Comparison of ENCODE assay signal across 2 cellular contexts in the genomic region with DNA sequence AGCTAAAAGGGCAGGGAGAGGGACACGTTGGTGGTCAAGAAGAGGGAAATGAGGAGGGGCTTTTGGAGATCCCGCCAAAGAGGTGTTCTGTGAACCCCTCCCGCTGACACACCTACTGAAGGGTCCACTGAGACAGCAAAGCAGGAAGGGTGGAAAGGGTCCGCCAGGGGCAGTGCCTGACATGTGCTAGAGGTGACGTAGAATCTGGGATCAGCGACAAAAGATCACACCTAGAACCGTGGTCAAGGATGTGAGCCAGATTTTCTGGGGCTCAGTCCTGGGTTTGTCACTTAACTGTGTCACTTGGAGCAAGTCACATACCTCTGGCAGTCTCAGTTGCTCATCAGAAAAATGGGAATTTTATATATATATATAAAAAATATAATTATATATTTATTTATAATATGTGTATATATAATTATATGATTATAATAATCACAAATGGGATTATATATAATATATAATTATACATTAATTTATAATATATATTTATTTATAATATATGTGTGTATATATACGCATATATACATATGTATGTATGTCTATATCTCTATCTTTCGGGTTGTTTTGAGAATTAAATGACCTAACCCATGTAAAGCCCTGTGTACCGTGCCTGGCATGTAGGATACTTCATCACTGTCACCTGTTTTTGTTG.
TF ChIP-seq lines count a peak whose summit lies in the region.

No MANE protein-coding gene starts in this region.

TF ChIP-seq in IMR-90, 13 proteins besides CTCF, POLR2A, EP300 and RAD21:
- TF ChIP-seq MAFK (IDR thresholded peaks at IDR 0.05; ENCODE audit: low read depth, low read length) = no peak
- no peak for TF ChIP-seq CEBPB (IDR thresholded peaks at IDR 0.05; ENCODE audit: low read depth, low read length)
- no peak for TF ChIP-seq MXI1 (IDR thresholded peaks at IDR 0.05; ENCODE audit: borderline replicate concordance, low read depth, low read length)
- TF ChIP-seq MAZ (IDR thresholded peaks at IDR 0.05; ENCODE audit: borderline replicate concordance, low read depth, low read length) = no peak
- no peak for TF ChIP-seq RFX5 (IDR thresholded peaks at IDR 0.05; ENCODE audit: low read depth, low read length)
- no peak for TF ChIP-seq NFE2L2 (IDR thresholded peaks at IDR 0.05; ENCODE audit: low read depth, low read length)
- TF ChIP-seq, protein P1, sequence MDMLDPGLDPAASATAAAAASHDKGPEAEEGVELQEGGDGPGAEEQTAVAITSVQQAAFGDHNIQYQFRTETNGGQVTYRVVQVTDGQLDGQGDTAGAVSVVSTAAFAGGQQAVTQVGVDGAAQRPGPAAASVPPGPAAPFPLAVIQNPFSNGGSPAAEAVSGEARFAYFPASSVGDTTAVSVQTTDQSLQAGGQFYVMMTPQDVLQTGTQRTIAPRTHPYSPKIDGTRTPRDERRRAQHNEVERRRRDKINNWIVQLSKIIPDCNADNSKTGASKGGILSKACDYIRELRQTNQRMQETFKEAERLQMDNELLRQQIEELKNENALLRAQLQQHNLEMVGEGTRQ (IDR thresholded peaks at IDR 0.05; ENCODE audit: low read depth, low read length) = no peak
- no peak for TF ChIP-seq RCOR1 (IDR thresholded peaks at IDR 0.05; ENCODE audit: insufficient replicate concordance, low read length)
- TF ChIP-seq FOS (IDR thresholded peaks at IDR 0.05; ENCODE audit: low read depth, low read length) = no peak
- no peak for TF ChIP-seq CHD1 (IDR thresholded peaks at IDR 0.05; ENCODE audit: low read depth, low read length)
- TF ChIP-seq, protein P2, sequence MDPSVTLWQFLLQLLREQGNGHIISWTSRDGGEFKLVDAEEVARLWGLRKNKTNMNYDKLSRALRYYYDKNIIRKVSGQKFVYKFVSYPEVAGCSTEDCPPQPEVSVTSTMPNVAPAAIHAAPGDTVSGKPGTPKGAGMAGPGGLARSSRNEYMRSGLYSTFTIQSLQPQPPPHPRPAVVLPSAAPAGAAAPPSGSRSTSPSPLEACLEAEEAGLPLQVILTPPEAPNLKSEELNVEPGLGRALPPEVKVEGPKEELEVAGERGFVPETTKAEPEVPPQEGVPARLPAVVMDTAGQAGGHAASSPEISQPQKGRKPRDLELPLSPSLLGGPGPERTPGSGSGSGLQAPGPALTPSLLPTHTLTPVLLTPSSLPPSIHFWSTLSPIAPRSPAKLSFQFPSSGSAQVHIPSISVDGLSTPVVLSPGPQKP (IDR thresholded peaks at IDR 0.05; ENCODE audit: borderline replicate concordance, low read depth, low read length) = no peak
- no peak for TF ChIP-seq BHLHE40 (IDR thresholded peaks at IDR 0.05; ENCODE audit: low read depth, low read length)
- TF ChIP-seq SMC3 (IDR thresholded peaks at IDR 0.05; ENCODE audit: low read depth, low read length) = no peak

TF ChIP-seq in GM23338, 12 proteins besides CTCF, POLR2A, EP300 and RAD21:
- no peak for TF ChIP-seq NANOG (IDR thresholded peaks at IDR 0.05; ENCODE audit: borderline replicate concordance)
- TF ChIP-seq ZNF331 (CRISPR knock-in tag; IDR thresholded peaks at IDR 0.05; ENCODE audit: low read depth) = no peak
- TF ChIP-seq, protein P3, sequence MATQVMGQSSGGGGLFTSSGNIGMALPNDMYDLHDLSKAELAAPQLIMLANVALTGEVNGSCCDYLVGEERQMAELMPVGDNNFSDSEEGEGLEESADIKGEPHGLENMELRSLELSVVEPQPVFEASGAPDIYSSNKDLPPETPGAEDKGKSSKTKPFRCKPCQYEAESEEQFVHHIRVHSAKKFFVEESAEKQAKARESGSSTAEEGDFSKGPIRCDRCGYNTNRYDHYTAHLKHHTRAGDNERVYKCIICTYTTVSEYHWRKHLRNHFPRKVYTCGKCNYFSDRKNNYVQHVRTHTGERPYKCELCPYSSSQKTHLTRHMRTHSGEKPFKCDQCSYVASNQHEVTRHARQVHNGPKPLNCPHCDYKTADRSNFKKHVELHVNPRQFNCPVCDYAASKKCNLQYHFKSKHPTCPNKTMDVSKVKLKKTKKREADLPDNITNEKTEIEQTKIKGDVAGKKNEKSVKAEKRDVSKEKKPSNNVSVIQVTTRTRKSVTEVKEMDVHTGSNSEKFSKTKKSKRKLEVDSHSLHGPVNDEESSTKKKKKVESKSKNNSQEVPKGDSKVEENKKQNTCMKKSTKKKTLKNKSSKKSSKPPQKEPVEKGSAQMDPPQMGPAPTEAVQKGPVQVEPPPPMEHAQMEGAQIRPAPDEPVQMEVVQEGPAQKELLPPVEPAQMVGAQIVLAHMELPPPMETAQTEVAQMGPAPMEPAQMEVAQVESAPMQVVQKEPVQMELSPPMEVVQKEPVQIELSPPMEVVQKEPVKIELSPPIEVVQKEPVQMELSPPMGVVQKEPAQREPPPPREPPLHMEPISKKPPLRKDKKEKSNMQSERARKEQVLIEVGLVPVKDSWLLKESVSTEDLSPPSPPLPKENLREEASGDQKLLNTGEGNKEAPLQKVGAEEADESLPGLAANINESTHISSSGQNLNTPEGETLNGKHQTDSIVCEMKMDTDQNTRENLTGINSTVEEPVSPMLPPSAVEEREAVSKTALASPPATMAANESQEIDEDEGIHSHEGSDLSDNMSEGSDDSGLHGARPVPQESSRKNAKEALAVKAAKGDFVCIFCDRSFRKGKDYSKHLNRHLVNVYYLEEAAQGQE (IDR thresholded peaks at IDR 0.05; ENCODE audit: unreplicated experiment) = no peak
- TF ChIP-seq ZNF114 (CRISPR knock-in tag; IDR thresholded peaks at IDR 0.05) = no peak
- TF ChIP-seq STAT1 (IDR thresholded peaks at IDR 0.05; ENCODE audit: unreplicated experiment) = no peak
